8 cellular contexts compared by ENCODE assay signal in genomic region chr15:90266061-90266431, GRCh38. TPM values are rescaled to one million over a fixed set of nuclear protein-coding genes. Genes with fewer than 3 reads are reported as not detected.
DNase-seq lines count a peak whose midpoint lies in the region; ATAC-seq and TF ChIP-seq lines count a peak whose summit lies in the region.

No MANE protein-coding gene starts in this region.

- H3K18ac ChIP-seq in IMR-90 (ENCODE audit: low read depth, low read length): peak overlapping the region; percentile 50

- H3K4me2 ChIP-seq in IMR-90 (ENCODE audit: low read depth, low read length): peak overlapping the region; percentile 90

- in situ Hi-C loops in IMR-90 (cut with MboI; ENCODE audit: low sequenced_read_pairs): no loop called here

- H2BK120ac ChIP-seq in IMR-90 (ENCODE audit: low read depth, low read length): peak overlapping the region; percentile 50; the same call in 1 of the 2 replicates

- dilution Hi-C loops in IMR-90 (cut with HindIII; ENCODE audit: low sequenced_read_pairs, unreplicated experiment): no loop called here

- peaks cover 22 to 64% of the 10 kb centered on the region in 2 experiments for H3K79me1 ChIP-seq in IMR-90 (ENCODE audit: low read depth in 1 of 2, low read length in 2 of 2)

- POLR2A ChIA-PET in IMR-90 (lab: Charles Lee; ENCODE audit: unreplicated experiment): interaction anchor here (0.6 kb wide), 2 partner anchors 49 to 139 kb away, joined by 7 to 13 read pairs; no protein-coding TSS in a partner anchor

- peak overlapping the region; percentile 95 for H3K23ac ChIP-seq in IMR-90 (ENCODE audit: low read depth, low read length)

- H3K14ac ChIP-seq in IMR-90 (replicated peaks; ENCODE audit: low read depth, low read length): peak overlapping the region; percentile 95

- ATAC-seq in GM18907 (IDR thresholded peaks at IDR 0.05; ENCODE audit: unreplicated experiment) (peak; percentile 1), IMR-90 (ENCODE audit: low read depth) (peak; percentile 40), GM18909 (IDR thresholded peaks at IDR 0.05; ENCODE audit: poor library complexity, unreplicated experiment) (no peak)

- peak overlapping the region; percentile 85 for H3K56ac ChIP-seq in IMR-90 (ENCODE audit: extremely low read depth, insufficient read depth, low read length)

- H4K5ac ChIP-seq in IMR-90 (ENCODE audit: low read depth, low read length): peak overlapping the region; percentile 87

- DNase-seq in AG09309 (ENCODE audit: low read depth) (no peak), IMR-90 (peak; percentile 4), WERI-Rb-1 (peak; percentile 30), dedifferentiated amniotic fluid mesenchymal stem cell (ENCODE audit: extremely low spot score) (peak; percentile 22), lung microvascular endothelial cell (ENCODE audit: low read depth in 2 of 2) (peak; percentile 37 to 48)
- peak; percentile 22 to 27 for DNase-seq in stimulated activated CD8-positive, alpha-beta memory T cell treated with anti-CD3 and anti-CD28 coated beads, Interleukin-15, amount 100 ng/mL, for 48 hours (ENCODE audit: low read depth in 2 of 2)

- TF ChIP-seq CTCF in AG09309 (IDR thresholded peaks at IDR 0.05; ENCODE audit: control insufficient read depth, insufficient read depth, low read depth, low read length, missing control alignments) (no peak), IMR-90 (conservative IDR thresholded peaks at IDR 0.05; ENCODE audit: low read depth, low read length) (no peak), WERI-Rb-1 (IDR thresholded peaks at IDR 0.05; ENCODE audit: low read depth, low read length) (no peak)

- peaks cover 8% of the 10 kb centered on the region for H3K36me3 ChIP-seq in IMR-90 (ENCODE audit: control insufficient read depth, insufficient read depth, low read length)
- peaks cover 37% of the 10 kb centered on the region for H3K36me3 ChIP-seq in WERI-Rb-1

- H3K9ac ChIP-seq in IMR-90 (ENCODE audit: low read depth, low read length): peak overlapping the region; percentile 98

- H2BK15ac ChIP-seq in IMR-90 (ENCODE audit: low read depth, low read length): no peak overlapping the region

- H3K9me3 ChIP-seq in IMR-90 (ENCODE audit: control insufficient read depth, insufficient read depth, low read length): no peaks in the 10 kb centered on the region
- no peaks in the 10 kb centered on the region for H3K9me3 ChIP-seq in WERI-Rb-1 (ENCODE audit: severe bottlenecking)

- peaks cover 14% of the 10 kb centered on the region for H3K9me1 ChIP-seq in IMR-90 (ENCODE audit: insufficient read depth, low read length)

- H4K91ac ChIP-seq in IMR-90 (ENCODE audit: insufficient read depth, low read depth, low read length): peak overlapping the region; percentile 88

- H4K8ac ChIP-seq in IMR-90 (ENCODE audit: low read depth in 2 of 2, low read length in 2 of 2): peak overlapping the region; percentile 96 to 100

- H2BK20ac ChIP-seq in IMR-90 (ENCODE audit: low read depth, low read length): no peak overlapping the region

- no peaks in the 10 kb centered on the region for H3K27me3 ChIP-seq in IMR-90 (ENCODE audit: control insufficient read depth, insufficient read depth, low read length)
- no peaks in the 10 kb centered on the region for H3K27me3 ChIP-seq in WERI-Rb-1 (ENCODE audit: insufficient read depth, low read depth, severe bottlenecking)

- H3K27ac ChIP-seq in IMR-90 (ENCODE audit: insufficient read depth, low read length) (peak overlapping the region; percentile 96), WERI-Rb-1 (peak overlapping the region; percentile 96)

- TF ChIP-seq POLR2A in IMR-90 (IDR thresholded peaks at IDR 0.05; ENCODE audit: low read depth, low read length): no peak

- H3K4ac ChIP-seq in IMR-90 (ENCODE audit: low read depth, low read length): peak overlapping the region; percentile 96

- H2AK5ac ChIP-seq in IMR-90 (ENCODE audit: low read depth, low read length): peak overlapping the region; percentile 61; the same call in 1 of the 2 replicates

- peaks cover 41% of the 10 kb centered on the region for H4K20me1 ChIP-seq in IMR-90 (ENCODE audit: insufficient read depth, low read length)

- intact Hi-C loops in IMR-90 (cut with micrococcal nuclease): no loop called here

- CTCF ChIA-PET in IMR-90 (lab: Yijun Ruan, JAX): no interaction called here

- TF ChIP-seq RAD21 in IMR-90 (IDR thresholded peaks at IDR 0.05; ENCODE audit: low read length): no peak

- peak overlapping the region; percentile 97 for H2AFZ ChIP-seq in IMR-90 (replicated peaks; ENCODE audit: low read length, poor library complexity)

- H3K4me3 ChIP-seq in AG09309 (ENCODE audit: control insufficient read depth, low read depth, low read length): peak overlapping the region; percentile 74
- H3K4me3 ChIP-seq in IMR-90 (ENCODE audit: insufficient read depth, low read depth, low read length): peak overlapping the region; percentile 90
- H3K4me3 ChIP-seq in WERI-Rb-1 (ENCODE audit: low read depth, low read length): peak overlapping the region; percentile 83

- WGBS in IMR-90 (ENCODE audit: extremely low coverage in 2 of 2, insufficient read length in 1 of 2), 2 experiments: 0% methylated on average over 1 of the region's 16 CpGs; no CpG with 5 or more reads in 1 of the 2 experiments

- peak overlapping the region; percentile 96 for H2AK9ac ChIP-seq in IMR-90 (replicated peaks; ENCODE audit: low read depth, low read length, poor library complexity)

- TSS peak; percentile 75 for BruUV-seq in IMR-90 (replicated peaks; lab: Mats Ljungman, UMichigan)

- peaks cover 7% of the 10 kb centered on the region for H3K4me1 ChIP-seq in IMR-90 (ENCODE audit: control insufficient read depth, insufficient read depth, low read length)

- H2BK5ac ChIP-seq in IMR-90 (ENCODE audit: low read depth, low read length, poor library complexity, severe bottlenecking): peak overlapping the region; percentile 91

TF ChIP-seq in IMR-90, 13 proteins besides CTCF, POLR2A, EP300 and RAD21:
- TF ChIP-seq CEBPB (IDR thresholded peaks at IDR 0.05; ENCODE audit: low read depth, low read length) (peak; percentile 55), USF2 (IDR thresholded peaks at IDR 0.05; ENCODE audit: low read depth, low read length) (no peak)

RNA-seq across cellular contexts. Expression of gene NGRN, which starts 0.6 kb away (rescaled TPM):
- total RNA-seq in IMR-90 (2012; rRNA removed): 39.6 and 44.2 TPM in 2 replicates
- polyA plus RNA-seq in IMR-90 (2012; rRNA removed): 40.3 and 46.2 TPM in 2 replicates
- 23.0 and 24.4 TPM in 2 replicates for polyA plus RNA-seq in IMR-90 (2012; cell fraction: cytosol; rRNA removed)
- 10.3 and 24.2 TPM in 2 replicates for polyA plus RNA-seq in IMR-90 (2012; cell fraction: nucleus; rRNA removed; ENCODE audit: low replicate concordance)
- 45.5 and 91.7 TPM in 2 replicates for total RNA-seq in lung microvascular endothelial cell

RNA-seq across cellular contexts. Expression of gene TTLL13, which starts 16.7 kb away (rescaled TPM):
- total RNA-seq in IMR-90 (2012; rRNA removed): not detected in 2 replicates
- 0.10 TPM in 1 of 2 replicates, not detected in the other for polyA plus RNA-seq in IMR-90 (2012; rRNA removed)
- polyA plus RNA-seq in IMR-90 (2012; cell fraction: cytosol; rRNA removed): not detected in 2 replicates
- 0.10 and 0.29 TPM in 2 replicates for polyA plus RNA-seq in IMR-90 (2012; cell fraction: nucleus; rRNA removed; ENCODE audit: low replicate concordance)
- total RNA-seq in lung microvascular endothelial cell: under 0.01 TPM in 2 replicates

RNA-seq across cellular contexts. Expression of gene GDPGP1, which starts 32.0 kb away (rescaled TPM):
- total RNA-seq in IMR-90 (2012; rRNA removed) (3.9 and 4.1 TPM in 2 replicates), lung microvascular endothelial cell (6.3 and 8.7 TPM in 2 replicates)
- 1.3 and 2.3 TPM in 2 replicates for polyA plus RNA-seq in IMR-90 (2012; rRNA removed)
- polyA plus RNA-seq in IMR-90 (2012; cell fraction: cytosol; rRNA removed): 1.7 and 2.0 TPM in 2 replicates
- polyA plus RNA-seq in IMR-90 (2012; cell fraction: nucleus; rRNA removed; ENCODE audit: low replicate concordance): 2.9 and 3.1 TPM in 2 replicates

RNA-seq across cellular contexts. Expression of gene CIB1, which starts 32.3 kb away (rescaled TPM):
- 29.4 and 31.5 TPM in 2 replicates for total RNA-seq in IMR-90 (2012; rRNA removed)
- polyA plus RNA-seq in IMR-90 (2012; rRNA removed): 94.1 and 102 TPM in 2 replicates
- polyA plus RNA-seq in IMR-90 (2012; cell fraction: cytosol; rRNA removed): 72.2 and 86.5 TPM in 2 replicates
- 53.8 and 83.0 TPM in 2 replicates for polyA plus RNA-seq in IMR-90 (2012; cell fraction: nucleus; rRNA removed; ENCODE audit: low replicate concordance)
- total RNA-seq in lung microvascular endothelial cell: 31.2 and 36.0 TPM in 2 replicates
